2 cellular contexts compared by ENCODE assay signal in genomic region chr7:18390523-18390907, GRCh38.
TF ChIP-seq lines count a peak whose summit lies in the region.

No MANE protein-coding gene starts in this region.

TF ChIP-seq in SK-N-SH, 30 proteins besides CTCF, POLR2A, EP300 and RAD21 (continued from another document):
- TF ChIP-seq, protein P1, sequence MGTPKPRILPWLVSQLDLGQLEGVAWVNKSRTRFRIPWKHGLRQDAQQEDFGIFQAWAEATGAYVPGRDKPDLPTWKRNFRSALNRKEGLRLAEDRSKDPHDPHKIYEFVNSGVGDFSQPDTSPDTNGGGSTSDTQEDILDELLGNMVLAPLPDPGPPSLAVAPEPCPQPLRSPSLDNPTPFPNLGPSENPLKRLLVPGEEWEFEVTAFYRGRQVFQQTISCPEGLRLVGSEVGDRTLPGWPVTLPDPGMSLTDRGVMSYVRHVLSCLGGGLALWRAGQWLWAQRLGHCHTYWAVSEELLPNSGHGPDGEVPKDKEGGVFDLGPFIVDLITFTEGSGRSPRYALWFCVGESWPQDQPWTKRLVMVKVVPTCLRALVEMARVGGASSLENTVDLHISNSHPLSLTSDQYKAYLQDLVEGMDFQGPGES (IDR thresholded peaks at IDR 0.05; ENCODE audit: low read depth, low read length), result no peak
- TF ChIP-seq POLR2AphosphoS5 (IDR thresholded peaks at IDR 0.05; ENCODE audit: low read depth, low read length) (no peak), TCF12 (IDR thresholded peaks at IDR 0.05) (no peak), TEAD4 (IDR thresholded peaks at IDR 0.05; ENCODE audit: borderline replicate concordance, insufficient read depth) (no peak)

TF ChIP-seq in SK-N-SH treated with all-trans-retinoic acid at 6 μM for 48 hours, 23 proteins besides CTCF, POLR2A, EP300 and RAD21 (continued from another document):
- TF ChIP-seq, protein P2, sequence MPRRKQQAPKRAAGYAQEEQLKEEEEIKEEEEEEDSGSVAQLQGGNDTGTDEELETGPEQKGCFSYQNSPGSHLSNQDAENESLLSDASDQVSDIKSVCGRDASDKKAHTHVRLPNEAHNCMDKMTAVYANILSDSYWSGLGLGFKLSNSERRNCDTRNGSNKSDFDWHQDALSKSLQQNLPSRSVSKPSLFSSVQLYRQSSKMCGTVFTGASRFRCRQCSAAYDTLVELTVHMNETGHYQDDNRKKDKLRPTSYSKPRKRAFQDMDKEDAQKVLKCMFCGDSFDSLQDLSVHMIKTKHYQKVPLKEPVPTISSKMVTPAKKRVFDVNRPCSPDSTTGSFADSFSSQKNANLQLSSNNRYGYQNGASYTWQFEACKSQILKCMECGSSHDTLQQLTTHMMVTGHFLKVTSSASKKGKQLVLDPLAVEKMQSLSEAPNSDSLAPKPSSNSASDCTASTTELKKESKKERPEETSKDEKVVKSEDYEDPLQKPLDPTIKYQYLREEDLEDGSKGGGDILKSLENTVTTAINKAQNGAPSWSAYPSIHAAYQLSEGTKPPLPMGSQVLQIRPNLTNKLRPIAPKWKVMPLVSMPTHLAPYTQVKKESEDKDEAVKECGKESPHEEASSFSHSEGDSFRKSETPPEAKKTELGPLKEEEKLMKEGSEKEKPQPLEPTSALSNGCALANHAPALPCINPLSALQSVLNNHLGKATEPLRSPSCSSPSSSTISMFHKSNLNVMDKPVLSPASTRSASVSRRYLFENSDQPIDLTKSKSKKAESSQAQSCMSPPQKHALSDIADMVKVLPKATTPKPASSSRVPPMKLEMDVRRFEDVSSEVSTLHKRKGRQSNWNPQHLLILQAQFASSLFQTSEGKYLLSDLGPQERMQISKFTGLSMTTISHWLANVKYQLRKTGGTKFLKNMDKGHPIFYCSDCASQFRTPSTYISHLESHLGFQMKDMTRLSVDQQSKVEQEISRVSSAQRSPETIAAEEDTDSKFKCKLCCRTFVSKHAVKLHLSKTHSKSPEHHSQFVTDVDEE (CRISPR knock-in tag; IDR thresholded peaks at IDR 0.05), result no peak
TF ChIP-seq in SK-N-SH treated with all-trans-retinoic acid at 6 μM for 48 hours: peak in this region for 0.
